1 cellular context compared by ENCODE assay signal in genomic region chr3:14445773-14446172, GRCh38.
TF ChIP-seq lines count a peak whose summit lies in the region.

No MANE protein-coding gene starts in this region.

TF ChIP-seq in K562, 482 proteins besides CTCF, POLR2A, EP300 and RAD21:
- TF ChIP-seq, protein P1, sequence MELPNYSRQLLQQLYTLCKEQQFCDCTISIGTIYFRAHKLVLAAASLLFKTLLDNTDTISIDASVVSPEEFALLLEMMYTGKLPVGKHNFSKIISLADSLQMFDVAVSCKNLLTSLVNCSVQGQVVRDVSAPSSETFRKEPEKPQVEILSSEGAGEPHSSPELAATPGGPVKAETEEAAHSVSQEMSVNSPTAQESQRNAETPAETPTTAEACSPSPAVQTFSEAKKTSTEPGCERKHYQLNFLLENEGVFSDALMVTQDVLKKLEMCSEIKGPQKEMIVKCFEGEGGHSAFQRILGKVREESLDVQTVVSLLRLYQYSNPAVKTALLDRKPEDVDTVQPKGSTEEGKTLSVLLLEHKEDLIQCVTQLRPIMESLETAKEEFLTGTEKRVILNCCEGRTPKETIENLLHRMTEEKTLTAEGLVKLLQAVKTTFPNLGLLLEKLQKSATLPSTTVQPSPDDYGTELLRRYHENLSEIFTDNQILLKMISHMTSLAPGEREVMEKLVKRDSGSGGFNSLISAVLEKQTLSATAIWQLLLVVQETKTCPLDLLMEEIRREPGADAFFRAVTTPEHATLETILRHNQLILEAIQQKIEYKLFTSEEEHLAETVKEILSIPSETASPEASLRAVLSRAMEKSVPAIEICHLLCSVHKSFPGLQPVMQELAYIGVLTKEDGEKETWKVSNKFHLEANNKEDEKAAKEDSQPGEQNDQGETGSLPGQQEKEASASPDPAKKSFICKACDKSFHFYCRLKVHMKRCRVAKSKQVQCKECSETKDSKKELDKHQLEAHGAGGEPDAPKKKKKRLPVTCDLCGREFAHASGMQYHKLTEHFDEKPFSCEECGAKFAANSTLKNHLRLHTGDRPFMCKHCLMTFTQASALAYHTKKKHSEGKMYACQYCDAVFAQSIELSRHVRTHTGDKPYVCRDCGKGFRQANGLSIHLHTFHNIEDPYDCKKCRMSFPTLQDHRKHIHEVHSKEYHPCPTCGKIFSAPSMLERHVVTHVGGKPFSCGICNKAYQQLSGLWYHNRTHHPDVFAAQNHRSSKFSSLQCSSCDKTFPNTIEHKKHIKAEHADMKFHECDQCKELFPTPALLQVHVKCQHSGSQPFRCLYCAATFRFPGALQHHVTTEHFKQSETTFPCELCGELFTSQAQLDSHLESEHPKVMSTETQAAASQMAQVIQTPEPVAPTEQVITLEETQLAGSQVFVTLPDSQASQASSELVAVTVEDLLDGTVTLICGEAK (IDR thresholded peaks at IDR 0.05): no peak
- TF ChIP-seq, protein P1 (CRISPR knock-in tag; IDR thresholded peaks at IDR 0.05): 0 out of 2 replicates have a peak, but pooled peaks have one; percentile 18
- TF ChIP-seq TEAD2 (tag; IDR thresholded peaks at IDR 0.05): no peak
- no peak for TF ChIP-seq ZNF408 (CRISPR knock-in tag; IDR thresholded peaks at IDR 0.05; ENCODE audit: low read depth)
- 0 out of 2 replicates have a peak, but pooled peaks have one; percentile 22 for TF ChIP-seq ZKSCAN1 (IDR thresholded peaks at IDR 0.05; ENCODE audit: low read depth, low read length)
- TF ChIP-seq ZNF316 (IDR thresholded peaks at IDR 0.05): no peak
